Comparison of ENCODE assay signal across 8 cellular contexts in genomic region chr20:63895202-63895885, GRCh38. TPM values are rescaled to one million over a fixed set of nuclear protein-coding genes. Genes with fewer than 3 reads are reported as not detected.
A peak's percentile ranks its signal among the peaks of the same experiment; 100 is the strongest.
DNase-seq lines count a peak whose midpoint lies in the region; ATAC-seq and TF ChIP-seq lines count a peak whose summit lies in the region.

No MANE protein-coding gene starts in this region.

- H3K27ac Mint-ChIP-seq in IgD-negative memory B cell (peak overlapping the region; percentile 93 to 97 (median 95)), neural crest cell (ENCODE audit: unreplicated experiment) (peak overlapping the region; percentile 20)

- no peaks in the 10 kb centered on the region for H3K27me3 Mint-ChIP-seq in activated T-cell treated with anti-CD3 and anti-CD28 coated beads, Interleukin-2, amount 50 U/mL, for 4 hours (ENCODE audit: low read depth)
- H3K27me3 Mint-ChIP-seq in IgD-negative memory B cell (no peaks in the 10 kb centered on the region), neural crest cell (ENCODE audit: low read depth) (peaks cover 3% of the 10 kb centered on the region)

- DNase-seq in activated T-cell treated with anti-CD3 and anti-CD28 coated beads, Interleukin-2, amount 50 U/mL, for 4 hours: no peak
- no peak for DNase-seq in activated T-cell treated with anti-CD3 and anti-CD28 coated beads, Interleukin-2, amount 50 U/mL, for 48 hours
- no peak for DNase-seq in coronary artery (ENCODE audit: low spot score)
- DNase-seq in neural crest cell (ENCODE audit: low read depth, low spot score): no peak
- no peak for DNase-seq in SKM-1 treated with dmso at 0.1 percent for 144 hours (lab: John Stamatoyannopoulos, UW; ENCODE audit: unreplicated experiment)
- no peak for DNase-seq in OCI-M1 (lab: John Stamatoyannopoulos, UW)
- DNase-seq in activated effector memory CD4-positive, alpha-beta T cell treated with anti-CD3 and anti-CD28 coated beads, Interleukin-2, amount 50 U/mL, for 16 hours: no peak

- peak overlapping the region; percentile 42 to 90 for H3K27ac ChIP-seq in coronary artery

- peak in 1 of 2 donors; percentile 19 for ATAC-seq in activated T-cell treated with anti-CD3 and anti-CD28 coated beads, Interleukin-2, amount 50 U/mL, for 4 hours

- H3K4me3 Mint-ChIP-seq in activated T-cell treated with anti-CD3 and anti-CD28 coated beads, Interleukin-2, amount 50 U/mL, for 4 hours: peak overlapping the region; percentile 95
- H3K4me3 Mint-ChIP-seq in IgD-negative memory B cell (peak overlapping the region; percentile 84 to 96 (median 92)), neural crest cell (peak overlapping the region; percentile 97)

- peaks cover 41% of the 10 kb centered on the region for H3K4me1 Mint-ChIP-seq in activated T-cell treated with anti-CD3 and anti-CD28 coated beads, Interleukin-2, amount 50 U/mL, for 4 hours (ENCODE audit: low read depth)
- H3K4me1 Mint-ChIP-seq in IgD-negative memory B cell (peaks cover 26 to 35% (median 27%) of the 10 kb centered on the region in 3 donors), neural crest cell (peaks cover 32% of the 10 kb centered on the region)

- H3K9me3 Mint-ChIP-seq in activated T-cell treated with anti-CD3 and anti-CD28 coated beads, Interleukin-2, amount 50 U/mL, for 4 hours: no peaks in the 10 kb centered on the region
- H3K9me3 Mint-ChIP-seq in IgD-negative memory B cell (no peaks in the 10 kb centered on the region), neural crest cell (no peaks in the 10 kb centered on the region)

- peaks cover 8% of the 10 kb centered on the region for H3K36me3 Mint-ChIP-seq in activated T-cell treated with anti-CD3 and anti-CD28 coated beads, Interleukin-2, amount 50 U/mL, for 4 hours (ENCODE audit: insufficient read depth)
- H3K36me3 Mint-ChIP-seq in IgD-negative memory B cell: no peaks in the 10 kb centered on the region
- no peaks in the 10 kb centered on the region for H3K36me3 Mint-ChIP-seq in neural crest cell (ENCODE audit: low read depth)

- TF ChIP-seq CTCF in coronary artery (IDR thresholded peaks at IDR 0.05) (no peak), neural crest cell (conservative IDR thresholded peaks at IDR 0.05) (no peak)

- peak overlapping the region; percentile 82 for H3K4me3 ChIP-seq in coronary artery

RNA-seq across cellular contexts. Expression of gene DNAJC5, which starts 0.4 kb away (rescaled TPM):
- 10 to 100 TPM; 37.2 to 38.5 (median 37.8) TPM for total RNA-seq in activated T-cell treated with anti-CD3 and anti-CD28 coated beads, Interleukin-2, amount 50 U/mL, for 4 hours
- polyA plus RNA-seq in IgD-negative memory B cell: 5.2 TPM
- 46.9 and 47.3 TPM in 2 replicates for total RNA-seq in neural crest cell

RNA-seq across cellular contexts. Expression of gene TPD52L2, which starts 30.3 kb away (rescaled TPM):
- total RNA-seq in activated T-cell treated with anti-CD3 and anti-CD28 coated beads, Interleukin-2, amount 50 U/mL, for 4 hours: 10 to 100 TPM; 87.4 to 95.0 (median 89.3) TPM
- 80.4 TPM for polyA plus RNA-seq in IgD-negative memory B cell
- 57.4 and 58.2 TPM in 2 replicates for total RNA-seq in neural crest cell

RNA-seq across cellular contexts. Expression of gene ABHD16B, which starts 34.0 kb away (rescaled TPM):
- not detected for total RNA-seq in activated T-cell treated with anti-CD3 and anti-CD28 coated beads, Interleukin-2, amount 50 U/mL, for 4 hours
- polyA plus RNA-seq in IgD-negative memory B cell: 0.19 TPM
- total RNA-seq in neural crest cell: not detected in 2 replicates
